Comparison of ENCODE assay signal across 14 cellular contexts in genomic region chr10:116737582-116738358, GRCh38. TPM values are rescaled to one million over a fixed set of nuclear protein-coding genes. Genes with fewer than 3 reads are reported as not detected.
A peak's percentile ranks its signal among the peaks of the same experiment; 100 is the strongest.
DNase-seq lines count a peak whose midpoint lies in the region; ATAC-seq and TF ChIP-seq lines count a peak whose summit lies in the region.
"Had no signal": no experiment of that assay in that cellular context is flagged by ENCODE, and none has a peak within 500 bp of the region (broad histone marks: within the 10 kb centered on the region; RNA-seq: fewer than 3 reads in every experiment).

No MANE protein-coding gene starts in this region.

- H3K4me3 ChIP-seq in fibroblast of lung (replicated peaks in 1 of 4; ENCODE audit: control extremely low read depth in 1 of 4, insufficient read depth in 1 of 4, low read depth in 3 of 4, low read length in 4 of 4): no peak overlapping the region
- H3K4me3 ChIP-seq: esophagus muscularis mucosa, right lobe of liver had no signal

- no peaks in the 10 kb centered on the region for H3K9me3 ChIP-seq in fibroblast of lung (ENCODE audit: control insufficient read depth, insufficient read depth, low read depth, low read length)
- H3K9me3 ChIP-seq: esophagus muscularis mucosa, right lobe of liver had no signal

- TF ChIP-seq CTCF in CD14-positive monocyte (IDR thresholded peaks at IDR 0.05) (peak; percentile 10), fibroblast of lung (conservative IDR thresholded peaks at IDR 0.05 in 1 of 2, IDR thresholded peaks at IDR 0.05 in 1 of 2; ENCODE audit: low read depth in 1 of 2, low read length in 2 of 2) (peak; percentile 19 to 51), osteocyte (IDR thresholded peaks at IDR 0.05) (peak; percentile 36)

- no peak overlapping the region for H3K4me3 Mint-ChIP-seq in CD14-positive monocyte
- no peak overlapping the region for H3K4me3 Mint-ChIP-seq in osteocyte (ENCODE audit: unreplicated experiment)
- H3K4me3 Mint-ChIP-seq in immature natural killer cell: no peak overlapping the region
- H3K4me3 Mint-ChIP-seq: activated naive CD8-positive, alpha-beta T cell treated with anti-CD3 and anti-CD28 coated beads for 36 hours had no signal

- H3K27me3 Mint-ChIP-seq in CD14-positive monocyte (ENCODE audit: low read depth in 3 of 3): peaks cover 39 to 62% (median 40%) of the 10 kb centered on the region in 3 donors
- H3K27me3 Mint-ChIP-seq in osteocyte (ENCODE audit: unreplicated experiment): no peaks in the 10 kb centered on the region
- peaks cover 0 to 19% (median 11%) of the 10 kb centered on the region in 3 donors for H3K27me3 Mint-ChIP-seq in immature natural killer cell (ENCODE audit: low read depth in 3 of 3)

- intact Hi-C loops in CD14-positive monocyte (cut with micrococcal nuclease): no loop called here

- peaks cover 54% of the 10 kb centered on the region for H3K79me2 ChIP-seq in fibroblast of lung (ENCODE audit: control insufficient read depth, insufficient read depth, low read length)

- H3K27ac ChIP-seq in fibroblast of lung (ENCODE audit: insufficient read depth, low read length): no peak overlapping the region
- H3K27ac ChIP-seq: right lobe of liver had no signal

- H3K27me3 ChIP-seq in fibroblast of lung (ENCODE audit: control insufficient read depth, insufficient read depth, low read length): no peaks in the 10 kb centered on the region

- H3K9ac ChIP-seq in fibroblast of lung (ENCODE audit: insufficient read depth, low read length): no peak overlapping the region

- no peak for DNase-seq in CD14-positive monocyte (ENCODE audit: low spot score)
- peak; percentile 37 for DNase-seq in SK-N-DZ (ENCODE audit: low spot score)
- no peak for DNase-seq in fibroblast of lung (ENCODE audit: low read depth in 2 of 2)
- DNase-seq in osteocyte (ENCODE audit: extremely low spot score, unreplicated experiment): no peak
- DNase-seq in COR-L47 (lab: John Stamatoyannopoulos, UW): no peak
- DNase-seq in immature natural killer cell: no peak
- DNase-seq: activated naive CD8-positive, alpha-beta T cell treated with anti-CD3 and anti-CD28 coated beads for 36 hours; DMS153; KBM-7; right lobe of liver; SIG-M5 had no signal

- no peaks in the 10 kb centered on the region for H3K36me3 ChIP-seq in fibroblast of lung (ENCODE audit: control insufficient read depth, insufficient read depth, low read length)
- H3K36me3 ChIP-seq: esophagus muscularis mucosa, right lobe of liver had no signal

- H3K4me2 ChIP-seq in fibroblast of lung (ENCODE audit: extremely low read depth, insufficient read depth, low read length): no peak overlapping the region

- H3K4me1 ChIP-seq in fibroblast of lung (ENCODE audit: control insufficient read depth, extremely low read depth, insufficient read depth, low read length): peaks cover 8% of the 10 kb centered on the region

- H4K20me1 ChIP-seq in fibroblast of lung (ENCODE audit: control insufficient read depth, extremely low read depth, insufficient read depth, low read length): no peaks in the 10 kb centered on the region

- ATAC-seq in GM18867 (IDR thresholded peaks at IDR 0.05; ENCODE audit: unreplicated experiment) (no peak), HG03457 (IDR thresholded peaks at IDR 0.05; ENCODE audit: unreplicated experiment) (no peak)
- ATAC-seq: right lobe of liver had no signal

- no peak overlapping the region for H2AFZ ChIP-seq in fibroblast of lung (ENCODE audit: low read length)

- peaks cover 0 to 8% (median 3%) of the 10 kb centered on the region in 7 donors for H3K9me3 Mint-ChIP-seq in CD14-positive monocyte
- no peaks in the 10 kb centered on the region for H3K9me3 Mint-ChIP-seq in osteocyte (ENCODE audit: unreplicated experiment)
- peaks cover 0 to 6% (median 0%) of the 10 kb centered on the region in 6 donors for H3K9me3 Mint-ChIP-seq in immature natural killer cell

- H3K4me1 Mint-ChIP-seq in CD14-positive monocyte (no peaks in the 10 kb centered on the region), osteocyte (ENCODE audit: unreplicated experiment) (peaks cover 2% of the 10 kb centered on the region), immature natural killer cell (no peaks in the 10 kb centered on the region)
- H3K4me1 Mint-ChIP-seq: activated naive CD8-positive, alpha-beta T cell treated with anti-CD3 and anti-CD28 coated beads for 36 hours had no signal

- H3K36me3 Mint-ChIP-seq in CD14-positive monocyte (no peaks in the 10 kb centered on the region), osteocyte (ENCODE audit: unreplicated experiment) (no peaks in the 10 kb centered on the region), immature natural killer cell (no peaks in the 10 kb centered on the region)

- H3K27ac Mint-ChIP-seq in CD14-positive monocyte (peak overlapping the region in 1 of 7 donors; percentile 69), osteocyte (ENCODE audit: unreplicated experiment) (no peak overlapping the region), immature natural killer cell (no peak overlapping the region)
- H3K27ac Mint-ChIP-seq: activated naive CD8-positive, alpha-beta T cell treated with anti-CD3 and anti-CD28 coated beads for 36 hours had no signal

RNA-seq across cellular contexts. Expression of gene HSPA12A, which starts 4.6 kb away (rescaled TPM):
- not detected for polyA plus RNA-seq in CD14-positive monocyte
- 11.8 and 12.6 TPM in 2 replicates for polyA plus RNA-seq in SK-N-DZ (2014; cell fraction: cytosol; rRNA removed)
- 16.6 and 25.9 TPM in 2 replicates for polyA plus RNA-seq in SK-N-DZ (2014; cell fraction: nucleus; rRNA removed)
- total RNA-seq in fibroblast of lung: 9.5 and 15.7 TPM in 2 replicates
- 14.4 and 16.9 TPM in 2 replicates for polyA plus RNA-seq in fibroblast of lung
- polyA plus RNA-seq in fibroblast of lung (2012): 10.8 and 12.3 TPM in 2 replicates
- 16.5 and 34.2 TPM in 2 replicates for polyA minus RNA-seq in fibroblast of lung (ENCODE audit: low replicate concordance)
- 3.9 and 4.0 TPM in 2 replicates for total RNA-seq in osteocyte
- polyA plus RNA-seq in immature natural killer cell: under 1 TPM in 1 of 3 donors, not detected in 2; 0.04 TPM

Comparison
In these comparisons a context has a peak if more than half of its experiments do, and no peak if none do; other contexts are left out.
1. RNA of gene HSPA12A, which starts 4.6 kb away (polyA plus RNA-seq): 10.8 to 16.9 TPM in fibroblast of lung; not detected in CD14-positive monocyte and 0.04 TPM in immature natural killer cell; every median in the first group is over 10 times any median in the second.
2. Peak in every context shown above with its lines, with median percentiles within 50 percentile points of each other: CTCF ChIP-seq.